In the genomic region with DNA sequence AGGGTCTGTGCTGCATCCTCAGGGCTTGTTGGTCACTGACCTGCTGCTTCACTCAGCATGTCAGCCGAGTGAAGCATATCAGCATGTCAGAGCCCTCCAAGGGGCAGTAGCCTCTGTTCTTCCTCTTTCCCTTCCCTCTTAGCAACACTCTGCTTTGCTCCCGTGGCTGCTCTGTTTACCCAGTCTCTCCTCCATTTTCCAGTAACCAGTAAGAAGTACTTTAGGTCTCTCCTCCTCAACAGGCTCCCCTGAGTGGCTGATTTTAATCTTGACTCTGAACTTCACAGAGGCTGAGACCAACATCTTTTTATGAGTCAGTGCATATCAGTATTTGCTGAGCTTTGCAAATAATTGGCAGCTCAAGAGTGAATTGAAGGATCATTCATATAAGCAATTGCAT, we compare ENCODE assay signal across 10 cellular contexts. TPM values are rescaled to one million over a fixed set of nuclear protein-coding genes. Genes with fewer than 3 reads are reported as not detected.
DNase-seq lines count a peak whose midpoint lies in the region; ATAC-seq and TF ChIP-seq lines count a peak whose summit lies in the region.
"Had no signal": no experiment of that assay in that cellular context is flagged by ENCODE, and none has a peak within 500 bp of the region (broad histone marks: within the 10 kb centered on the region; RNA-seq: fewer than 3 reads in every experiment).

No MANE protein-coding gene starts in this region.

- no peak overlapping the region for H3K9ac ChIP-seq in colonic mucosa (ENCODE audit: low read depth in 2 of 2, low read length in 2 of 2)

- H3K27me3 ChIP-seq in colonic mucosa = no peaks in the 10 kb centered on the region

- H3K9me3 ChIP-seq in mucosa of descending colon (no peaks in the 10 kb centered on the region), colonic mucosa (no peaks in the 10 kb centered on the region)

- H3K4me1 Mint-ChIP-seq in activated naive CD8-positive, alpha-beta T cell treated with anti-CD3 and anti-CD28 coated beads, Interleukin-2, amount 50 U/mL, for 24 hours = peaks cover 85% of the 10 kb centered on the region

- H3K9me3 Mint-ChIP-seq in activated naive CD8-positive, alpha-beta T cell treated with anti-CD3 and anti-CD28 coated beads, Interleukin-2, amount 50 U/mL, for 24 hours = no peaks in the 10 kb centered on the region

- H3K4me3 Mint-ChIP-seq in activated naive CD8-positive, alpha-beta T cell treated with anti-CD3 and anti-CD28 coated beads, Interleukin-2, amount 50 U/mL, for 24 hours = no peak overlapping the region

- H3K4me1 ChIP-seq in mucosa of descending colon (ENCODE audit: low read depth) (peaks cover 10% of the 10 kb centered on the region), colonic mucosa (no peaks in the 10 kb centered on the region)

- no peak for ATAC-seq in activated naive CD8-positive, alpha-beta T cell treated with anti-CD3 and anti-CD28 coated beads, Interleukin-2, amount 50 U/mL, for 24 hours
- ATAC-seq in mucosa of descending colon = peak; percentile 49
- no peak for ATAC-seq in GM18873 (IDR thresholded peaks at IDR 0.05; ENCODE audit: low FRiP score, unreplicated experiment)
- ATAC-seq: SK-N-SH treated with all-trans-retinoic acid at 6 μM for 48 hours had no signal

- no peak for TF ChIP-seq POLR2A in NB4 (IDR thresholded peaks at IDR 0.05; ENCODE audit: extremely low read depth, insufficient read length)

- DNase-seq in GDM1 (lab: John Stamatoyannopoulos, UW) (peak; percentile 46), NB4 (ENCODE audit: low read depth) (peak; percentile 89), mucosa of descending colon (no peak), NCI-H1930 (lab: John Stamatoyannopoulos, UW) (no peak), colonic mucosa (no peak), midbrain (lab: John Stamatoyannopoulos, UW) (no peak)
- DNase-seq in activated naive CD8-positive, alpha-beta T cell treated with anti-CD3 and anti-CD28 coated beads, Interleukin-2, amount 50 U/mL, for 24 hours = no peak
- DNase-seq: activated naive CD4-positive, alpha-beta T cell treated with Interleukin-2 at 50 U/mL for 16 hours had no signal

- H3K27ac Mint-ChIP-seq in activated naive CD8-positive, alpha-beta T cell treated with anti-CD3 and anti-CD28 coated beads, Interleukin-2, amount 50 U/mL, for 24 hours = peak overlapping the region; percentile 33

- intact Hi-C loops in mucosa of descending colon (cut with DNase I, micrococcal nuclease) (no loop called here), colonic mucosa (cut with DNase I) (no loop called here)

- no peaks in the 10 kb centered on the region for H3K27me3 Mint-ChIP-seq in activated naive CD8-positive, alpha-beta T cell treated with anti-CD3 and anti-CD28 coated beads, Interleukin-2, amount 50 U/mL, for 24 hours

- H3K36me3 Mint-ChIP-seq in activated naive CD8-positive, alpha-beta T cell treated with anti-CD3 and anti-CD28 coated beads, Interleukin-2, amount 50 U/mL, for 24 hours (ENCODE audit: low read depth) = no peaks in the 10 kb centered on the region

- no peaks in the 10 kb centered on the region for H3K36me3 ChIP-seq in mucosa of descending colon (ENCODE audit: low read depth)
- H3K36me3 ChIP-seq in colonic mucosa = no peaks in the 10 kb centered on the region

- no peak overlapping the region for H3K27ac ChIP-seq in colonic mucosa

- peak overlapping the region; percentile 18 for H3K4me3 ChIP-seq in NB4 (ENCODE audit: low read depth, low read length)
- H3K4me3 ChIP-seq in mucosa of descending colon = no peak overlapping the region
- no peak overlapping the region for H3K4me3 ChIP-seq in colonic mucosa

- TF ChIP-seq CTCF in NB4 (IDR thresholded peaks at IDR 0.05; ENCODE audit: low read depth, low read length) (no peak), mucosa of descending colon (IDR thresholded peaks at IDR 0.05) (no peak), colonic mucosa (IDR thresholded peaks at IDR 0.05) (no peak)

RNA-seq across cellular contexts. Expression of a gene that starts 18.6 kb away (rescaled TPM):
- total RNA-seq in mucosa of descending colon (1 to 10 TPM in 2 of 3 donors, under 1 TPM in 1; 0.41 to 3.1 (median 1.4) TPM), colonic mucosa (1 to 10 TPM in 1 of 2 donors, under 1 TPM in 1; 0.94 to 1.2 TPM)

Comparison
In these comparisons a context has a peak if more than half of its experiments do, and no peak if none do; other contexts are left out.
1. DNase-seq: peak in GDM1 (single experiment) and NB4 (single experiment); none in activated naive CD8-positive, alpha-beta T cell treated with anti-CD3 and anti-CD28 coated beads, Interleukin-2, amount 50 U/mL, for 24 hours (single experiment), mucosa of descending colon (0 of 3), NCI-H1930 (0 of 2), colonic mucosa (single experiment) and midbrain (single experiment).